1 cellular context compared by ENCODE assay signal in genomic region chr14:74582910-74583581, GRCh38.
TF ChIP-seq lines count a peak whose summit lies in the region.

No MANE protein-coding gene starts in this region.

TF ChIP-seq in HepG2, 621 proteins besides CTCF, POLR2A, EP300 and RAD21 (continued from another document):
- TF ChIP-seq ARID5B (CRISPR knock-in tag; IDR thresholded peaks at IDR 0.05) (no peak), UBTF (CRISPR knock-in tag; IDR thresholded peaks at IDR 0.05) (no peak), MZF1 (CRISPR knock-in tag; IDR thresholded peaks at IDR 0.05; ENCODE audit: borderline replicate concordance) (no peak), KDM2A (CRISPR knock-in tag; IDR thresholded peaks at IDR 0.05; ENCODE audit: borderline replicate concordance, low read depth) (no peak), TBX2 (CRISPR knock-in tag; IDR thresholded peaks at IDR 0.05; ENCODE audit: borderline replicate concordance) (no peak), ZNF652 (CRISPR knock-in tag; IDR thresholded peaks at IDR 0.05; ENCODE audit: borderline replicate concordance, low read depth) (no peak)
